8 cellular contexts compared by ENCODE assay signal in genomic region chr1:107141491-107142369, GRCh38. TPM values are rescaled to one million over a fixed set of nuclear protein-coding genes. Genes with fewer than 3 reads are reported as not detected.
DNase-seq lines count a peak whose midpoint lies in the region; ATAC-seq, FAIRE-seq and TF ChIP-seq lines count a peak whose summit lies in the region.

No MANE protein-coding gene starts in this region.

- H3K9me3 Mint-ChIP-seq in activated B cell treated with CpG ODN at 0.5 μM for 24 hours = no peaks in the 10 kb centered on the region

- peak overlapping the region; percentile 86 for H3K4me3 Mint-ChIP-seq in activated B cell treated with CpG ODN at 0.5 μM for 24 hours

- no peak for FAIRE-seq in H54 (lab: Jason Lieb, UNC)

- H3K4me1 ChIP-seq in esophagus (ENCODE audit: control insufficient read depth in 2 of 2, insufficient read depth in 2 of 2, low read length in 1 of 2) (peaks cover 4 to 10% of the 10 kb centered on the region in 2 donors), upper lobe of left lung (peaks cover 0 to 25% (median 22%) of the 10 kb centered on the region in 4 donors)

- WGBS in esophagus, 2 donors = 1% methylated on average over 33 to 43 of the region's 44 CpGs
- 1% methylated on average over 31 of the region's 44 CpGs for WGBS in upper lobe of left lung, 2 donors

- POLR2A ChIA-PET in activated B cell treated with CpG ODN at 0.5 μM for 24 hours (lab: Charles Lee) = interaction anchor here (0.7 to 0.9 kb wide), 3 partner anchors 85 to 309 kb away, joined by 3 to 7 read pairs (median 3); partner anchors contain the start of gene PRMT6

- peaks cover 0 to 2% of the 10 kb centered on the region in 2 donors for H3K27me3 ChIP-seq in esophagus (ENCODE audit: control insufficient read depth in 1 of 2, insufficient read depth in 2 of 2, low read length in 2 of 2)
- peaks cover 0 to 14% (median 2%) of the 10 kb centered on the region in 4 donors for H3K27me3 ChIP-seq in upper lobe of left lung

- H3K27ac ChIP-seq in esophagus (ENCODE audit: low read depth in 2 of 2, low read length in 1 of 2) (no peak overlapping the region), upper lobe of left lung (peak overlapping the region; percentile 44 to 77 (median 52))

- TF ChIP-seq POLR2A in H54 (IDR thresholded peaks at IDR 0.05; ENCODE audit: low read depth, low read length) = no peak
- no peak for TF ChIP-seq POLR2A in upper lobe of left lung (IDR thresholded peaks at IDR 0.05)

- CTCF ChIA-PET in activated B cell treated with CpG ODN at 0.5 μM for 24 hours (lab: Charles Lee) = interaction anchor here (0.6 to 1.7 kb wide), 4 partner anchors 84 to 1124 kb away, joined by 3 to 5 read pairs (median 4); no protein-coding TSS in a partner anchor

- ATAC-seq in activated B cell treated with CpG ODN at 0.5 μM for 24 hours (ENCODE audit: low read depth) (peak; percentile 38), upper lobe of left lung (ENCODE audit: low FRiP score in 2 of 2) (peak in 1 of 2 donors; percentile 72), HG03108 (IDR thresholded peaks at IDR 0.05; ENCODE audit: unreplicated experiment) (no peak)

- intact Hi-C loops in activated B cell treated with CpG ODN at 0.5 μM for 24 hours (cut with micrococcal nuclease) = loop anchor here (1.0 to 5.0 kb wide), 5 partner anchors 106 to 1429 kb away; no protein-coding TSS in a partner anchor

- DNase-seq in EH (ENCODE audit: low read depth) (peak; percentile 58), H54 (ENCODE audit: insufficient read length, low spot score) (peak; percentile 13), NCI-H146 treated with DMSO at 0.1 percent for 48 hours (lab: John Stamatoyannopoulos, UW; ENCODE audit: unreplicated experiment) (peak; percentile 89), activated B cell treated with CpG ODN at 0.5 μM for 24 hours (peak; percentile 32), middle frontal gyrus (ENCODE audit: extremely low spot score, low spot score) (peak; percentile 62), upper lobe of left lung (peak in 1 of 2 donors; percentile 85)

- H3K36me3 ChIP-seq in esophagus (ENCODE audit: control insufficient read depth in 2 of 2, insufficient read depth in 2 of 2, low read length in 1 of 2) (no peaks in the 10 kb centered on the region), upper lobe of left lung (no peaks in the 10 kb centered on the region)

- no peaks in the 10 kb centered on the region for H3K36me3 Mint-ChIP-seq in activated B cell treated with CpG ODN at 0.5 μM for 24 hours (ENCODE audit: low read depth)

- H3K27ac Mint-ChIP-seq in activated B cell treated with CpG ODN at 0.5 μM for 24 hours = peak overlapping the region; percentile 68

- H3K4me1 Mint-ChIP-seq in activated B cell treated with CpG ODN at 0.5 μM for 24 hours = peaks cover 23% of the 10 kb centered on the region

- no peak for TF ChIP-seq EP300 in upper lobe of left lung (IDR thresholded peaks at IDR 0.05)

- TF ChIP-seq CTCF in activated B cell treated with CpG ODN at 0.5 μM for 24 hours (IDR thresholded peaks at IDR 0.05) = peak; percentile 99
- peak in 5 of 6 experiments; percentile 27 to 61 (median 45) for TF ChIP-seq CTCF in upper lobe of left lung (IDR thresholded peaks at IDR 0.05)

- peak overlapping the region; percentile 40 to 60 for H3K4me3 ChIP-seq in esophagus (ENCODE audit: low read depth in 1 of 2, low read length in 2 of 2)
- H3K4me3 ChIP-seq in upper lobe of left lung = peak overlapping the region; percentile 19 to 63 (median 55)

- H3K9me3 ChIP-seq in esophagus (ENCODE audit: control insufficient read depth in 2 of 2, insufficient read depth in 1 of 2, low read depth in 1 of 2, low read length in 1 of 2) (no peaks in the 10 kb centered on the region), upper lobe of left lung (no peaks in the 10 kb centered on the region)

- peaks cover 15% of the 10 kb centered on the region for H3K27me3 Mint-ChIP-seq in activated B cell treated with CpG ODN at 0.5 μM for 24 hours

RNA-seq across cellular contexts. Expression of gene NTNG1, which starts 0.9 kb away (rescaled TPM):
- total RNA-seq in activated B cell treated with CpG ODN at 0.5 μM for 24 hours (5.7 and 5.8 TPM in 2 replicates), upper lobe of left lung (10 to 100 TPM in 2 of 6 donors, 1 to 10 TPM in 4; 1.5 to 11.5 (median 6.8) TPM)
- under 1 TPM in 1 of 2 donors, not detected in 1; 0.05 TPM for polyA plus RNA-seq in esophagus

Comparison
In these comparisons a context has a peak if more than half of its experiments do, and no peak if none do; other contexts are left out.
1. H3K27ac ChIP-seq: peak in upper lobe of left lung (4 of 4); none in esophagus (0 of 2).